Comparison of ENCODE assay signal across 15 cellular contexts in genomic region chr3:46684881-46685280, GRCh38. TPM values are rescaled to one million over a fixed set of nuclear protein-coding genes. Genes with fewer than 3 reads are reported as not detected.
DNase-seq lines count a peak whose midpoint lies in the region; ATAC-seq and TF ChIP-seq lines count a peak whose summit lies in the region.
"Had no signal": no experiment of that assay in that cellular context is flagged by ENCODE, and none has a peak within 500 bp of the region (broad histone marks: within the 10 kb centered on the region; RNA-seq: fewer than 3 reads in every experiment).

No MANE protein-coding gene starts in this region.

- in situ Hi-C loops in GM23248 (cut with MboI): no loop called here

- no peaks in the 10 kb centered on the region for H3K4me1 ChIP-seq in GM23248 (ENCODE audit: insufficient read depth)
- H3K4me1 ChIP-seq in mesenchymal stem cell (ENCODE audit: control insufficient read depth, insufficient read depth, low read depth, low read length): no peaks in the 10 kb centered on the region
- H3K4me1 ChIP-seq: BE2C, Caco-2 had no signal

- H3K4ac ChIP-seq in mesenchymal stem cell (ENCODE audit: low read depth in 1 of 2, low read length in 2 of 2): no peak overlapping the region

- H2BK5ac ChIP-seq in mesenchymal stem cell (ENCODE audit: low read depth, low read length, poor library complexity, severe bottlenecking): no peak overlapping the region

- no peak overlapping the region for H3K9ac ChIP-seq in GM23248
- no peak overlapping the region for H3K9ac ChIP-seq in mesenchymal stem cell (ENCODE audit: low read length)

- H3K9me3 ChIP-seq in GM23248 (ENCODE audit: low read depth) (no peaks in the 10 kb centered on the region), mesenchymal stem cell (ENCODE audit: control insufficient read depth, low read length) (no peaks in the 10 kb centered on the region)
- H3K9me3 ChIP-seq: BE2C, Caco-2 had no signal

- no peak overlapping the region for H4K8ac ChIP-seq in mesenchymal stem cell (ENCODE audit: low read length)

- DNase-seq in GM23248 (peak; percentile 56), RWPE1 (ENCODE audit: low spot score) (no peak), kidney tubule cell (ENCODE audit: low spot score) (peak; percentile 31), mesenchymal stem cell (no peak), HK-2 (ENCODE audit: unreplicated experiment) (no peak), NCI-H345 treated with DMSO at 0.1 percent for 48 hours (lab: John Stamatoyannopoulos, UW; ENCODE audit: unreplicated experiment) (no peak)
- DNase-seq in stimulated activated effector memory CD8-positive, alpha-beta T cell treated with anti-CD3 and anti-CD28 coated beads, Interleukin-12 subunit alpha, Interleukin-12 subunit beta, amount 100 ng/mL, for 72 hours (ENCODE audit: low spot score in 2 of 2): no peak
- DNase-seq: ACHN; BE2C; C1 segment of cervical spinal cord; Caco-2; CD4-positive, alpha-beta T cell; GDM1; GOT3 had no signal

- H2BK15ac ChIP-seq in mesenchymal stem cell (ENCODE audit: low read depth, poor library complexity, severe bottlenecking): no peak overlapping the region

- H3K23ac ChIP-seq in mesenchymal stem cell (ENCODE audit: low read length in 2 of 2): no peak overlapping the region

- H3K36me3 ChIP-seq in GM23248 (ENCODE audit: low read depth) (no peaks in the 10 kb centered on the region), mesenchymal stem cell (ENCODE audit: control insufficient read depth in 1 of 2, insufficient read depth in 2 of 2, low read depth in 1 of 2, low read length in 2 of 2) (peaks cover 0 to 11% of the 10 kb centered on the region in 2 experiments)
- H3K36me3 ChIP-seq: BE2C had no signal

- peak overlapping the region; percentile 15 for H3K27ac Mint-ChIP-seq in stimulated activated effector memory CD8-positive, alpha-beta T cell treated with anti-CD3 and anti-CD28 coated beads, Interleukin-12 subunit alpha, Interleukin-12 subunit beta, amount 100 ng/mL, for 72 hours
- H3K27ac Mint-ChIP-seq: CD4-positive, alpha-beta T cell had no signal

- H3K4me3 ChIP-seq in GM23248 (no peak overlapping the region), mesenchymal stem cell (ENCODE audit: insufficient read depth in 1 of 2, low read depth in 1 of 2, low read length in 2 of 2) (no peak overlapping the region)

- no peak overlapping the region for H3K4me3 Mint-ChIP-seq in stimulated activated effector memory CD8-positive, alpha-beta T cell treated with anti-CD3 and anti-CD28 coated beads, Interleukin-12 subunit alpha, Interleukin-12 subunit beta, amount 100 ng/mL, for 72 hours
- H3K4me3 Mint-ChIP-seq: CD4-positive, alpha-beta T cell had no signal

- 88 to 97% methylated on average over 3 of the region's 3 CpGs for WGBS in GM23248 (ENCODE audit: low coverage in 1 of 2, low lambda C conversion rate in 2 of 2, missing lambda C conversion rate in 2 of 2), 2 experiments
- WGBS in mesenchymal stem cell: 89% methylated on average over 3 of the region's 3 CpGs

- CTCF ChIA-PET in RWPE1 (lab: Yijun Ruan, JAX): no interaction called here

- no peaks in the 10 kb centered on the region for H3K79me1 ChIP-seq in mesenchymal stem cell (replicated peaks; ENCODE audit: low read length, poor library complexity, severe bottlenecking)

- no peaks in the 10 kb centered on the region for H3K9me3 Mint-ChIP-seq in stimulated activated effector memory CD8-positive, alpha-beta T cell treated with anti-CD3 and anti-CD28 coated beads, Interleukin-12 subunit alpha, Interleukin-12 subunit beta, amount 100 ng/mL, for 72 hours
- H3K9me3 Mint-ChIP-seq: CD4-positive, alpha-beta T cell had no signal

- no peaks in the 10 kb centered on the region for H3K36me3 Mint-ChIP-seq in stimulated activated effector memory CD8-positive, alpha-beta T cell treated with anti-CD3 and anti-CD28 coated beads, Interleukin-12 subunit alpha, Interleukin-12 subunit beta, amount 100 ng/mL, for 72 hours

- no peaks in the 10 kb centered on the region for H3K4me1 Mint-ChIP-seq in stimulated activated effector memory CD8-positive, alpha-beta T cell treated with anti-CD3 and anti-CD28 coated beads, Interleukin-12 subunit alpha, Interleukin-12 subunit beta, amount 100 ng/mL, for 72 hours

- no peak overlapping the region for H2AK5ac ChIP-seq in mesenchymal stem cell (ENCODE audit: low read length, severe bottlenecking)

- H3K27ac ChIP-seq in GM23248 (no peak overlapping the region), RWPE1 (peak overlapping the region; percentile 100), mesenchymal stem cell (ENCODE audit: low read length, poor library complexity, severe bottlenecking) (no peak overlapping the region)

- H3K4me2 ChIP-seq in GM23248 (ENCODE audit: unreplicated experiment) (no peak overlapping the region), mesenchymal stem cell (ENCODE audit: low read length, poor library complexity, severe bottlenecking) (no peak overlapping the region)

- H2BK120ac ChIP-seq in mesenchymal stem cell (ENCODE audit: low read depth, low read length): no peak overlapping the region

- no peak overlapping the region for H4K91ac ChIP-seq in mesenchymal stem cell (ENCODE audit: low read length)

- H3K27me3 ChIP-seq in GM23248 (replicated peaks; ENCODE audit: insufficient read depth) (no peaks in the 10 kb centered on the region), mesenchymal stem cell (ENCODE audit: control insufficient read depth in 1 of 2, insufficient read depth in 1 of 2, low read length in 2 of 2) (peaks cover 0 to 18% of the 10 kb centered on the region in 2 experiments)
- H3K27me3 ChIP-seq: BE2C had no signal

- H3F3A ChIP-seq in GM23248 (ENCODE audit: insufficient read depth): no peaks in the 10 kb centered on the region

- no peaks in the 10 kb centered on the region for H4K20me1 ChIP-seq in GM23248 (ENCODE audit: insufficient read depth)

- no peaks in the 10 kb centered on the region for H3K9me2 ChIP-seq in GM23248 (ENCODE audit: insufficient read depth)

- H2AFZ ChIP-seq in GM23248: no peak overlapping the region
- H2AFZ ChIP-seq in mesenchymal stem cell (ENCODE audit: low read depth, low read length): no peak overlapping the region

- no peak for TF ChIP-seq CTCF in RWPE1 (conservative IDR thresholded peaks at IDR 0.05; ENCODE audit: low read depth)

- no peak overlapping the region for H2BK12ac ChIP-seq in mesenchymal stem cell (ENCODE audit: low read length in 2 of 2)

- no peak for ATAC-seq in stimulated activated effector memory CD8-positive, alpha-beta T cell treated with anti-CD3 and anti-CD28 coated beads, Interleukin-12 subunit alpha, Interleukin-12 subunit beta, amount 100 ng/mL, for 72 hours

- H3K18ac ChIP-seq in mesenchymal stem cell (ENCODE audit: low read depth in 1 of 2, low read length in 2 of 2): no peak overlapping the region

- no peaks in the 10 kb centered on the region for H3K79me2 ChIP-seq in GM23248 (ENCODE audit: insufficient read depth)

- no peak overlapping the region for H3K14ac ChIP-seq in mesenchymal stem cell (ENCODE audit: low read length in 2 of 2)

- POLR2A ChIA-PET in RWPE1 (lab: Yijun Ruan, JAX; ENCODE audit: low non-redundant PET): no interaction called here

RNA-seq across cellular contexts. Expression of gene ALS2CL, which starts 8.6 kb away (rescaled TPM):
- total RNA-seq in GM23248 (2014; rRNA removed; shearing (Covaris generic)): 3.1 and 3.4 TPM in 2 replicates
- polyA plus RNA-seq in GM23248 (2016; fragmentation: Nextera tagmentation; extraction: Ambion mirVana): 1.2 and 2.0 TPM in 2 replicates
- 0.55 TPM for polyA plus RNA-seq in mesenchymal stem cell (2013, experiment 1 of 2)
- 0.40 TPM for polyA plus RNA-seq in mesenchymal stem cell (2013, experiment 2 of 2)

RNA-seq across cellular contexts. Expression of gene TMIE, which starts 16.3 kb away (rescaled TPM):
- 0.11 TPM in 1 of 2 replicates, not detected in the other for total RNA-seq in GM23248 (2014; rRNA removed; shearing (Covaris generic))
- 0.19 TPM in 1 of 2 replicates, not detected in the other for polyA plus RNA-seq in GM23248 (2016; fragmentation: Nextera tagmentation; extraction: Ambion mirVana)
- not detected for polyA plus RNA-seq in mesenchymal stem cell (2013, experiment 1 of 2)
- polyA plus RNA-seq in mesenchymal stem cell (2013, experiment 2 of 2): 0.03 TPM
- total RNA-seq: Caco-2 had no signal

RNA-seq across cellular contexts. Expression of gene PRSS50, which starts 32.8 kb away (rescaled TPM):
- total RNA-seq in GM23248 (2014; rRNA removed; shearing (Covaris generic)): not detected in 2 replicates
- polyA plus RNA-seq in GM23248 (2016; fragmentation: Nextera tagmentation; extraction: Ambion mirVana): not detected in 2 replicates
- polyA plus RNA-seq in mesenchymal stem cell (2013, experiment 1 of 2): not detected
- not detected for polyA plus RNA-seq in mesenchymal stem cell (2013, experiment 2 of 2)
- total RNA-seq: Caco-2; CD4-positive, alpha-beta T cell; HT-29 had no signal

Comparison
In these comparisons a context has a peak if more than half of its experiments do, and no peak if none do; other contexts are left out.
1. DNase-seq: peak in GM23248 (single experiment) and kidney tubule cell (single experiment); none in RWPE1 (single experiment), stimulated activated effector memory CD8-positive, alpha-beta T cell treated with anti-CD3 and anti-CD28 coated beads, Interleukin-12 subunit alpha, Interleukin-12 subunit beta, amount 100 ng/mL, for 72 hours (0 of 2), mesenchymal stem cell (single experiment), HK-2 (single experiment) and NCI-H345 treated with DMSO at 0.1 percent for 48 hours (single experiment).